In genomic region chr10:102850025-102850518, GRCh38 we compare ENCODE assay signal across 1 cellular context.
TF ChIP-seq lines count a peak whose summit lies in the region.

No MANE protein-coding gene starts in this region.

TF ChIP-seq in HepG2, 621 proteins besides CTCF, POLR2A, EP300 and RAD21 (continued from another document and continues in another):
- TF ChIP-seq, protein P1, sequence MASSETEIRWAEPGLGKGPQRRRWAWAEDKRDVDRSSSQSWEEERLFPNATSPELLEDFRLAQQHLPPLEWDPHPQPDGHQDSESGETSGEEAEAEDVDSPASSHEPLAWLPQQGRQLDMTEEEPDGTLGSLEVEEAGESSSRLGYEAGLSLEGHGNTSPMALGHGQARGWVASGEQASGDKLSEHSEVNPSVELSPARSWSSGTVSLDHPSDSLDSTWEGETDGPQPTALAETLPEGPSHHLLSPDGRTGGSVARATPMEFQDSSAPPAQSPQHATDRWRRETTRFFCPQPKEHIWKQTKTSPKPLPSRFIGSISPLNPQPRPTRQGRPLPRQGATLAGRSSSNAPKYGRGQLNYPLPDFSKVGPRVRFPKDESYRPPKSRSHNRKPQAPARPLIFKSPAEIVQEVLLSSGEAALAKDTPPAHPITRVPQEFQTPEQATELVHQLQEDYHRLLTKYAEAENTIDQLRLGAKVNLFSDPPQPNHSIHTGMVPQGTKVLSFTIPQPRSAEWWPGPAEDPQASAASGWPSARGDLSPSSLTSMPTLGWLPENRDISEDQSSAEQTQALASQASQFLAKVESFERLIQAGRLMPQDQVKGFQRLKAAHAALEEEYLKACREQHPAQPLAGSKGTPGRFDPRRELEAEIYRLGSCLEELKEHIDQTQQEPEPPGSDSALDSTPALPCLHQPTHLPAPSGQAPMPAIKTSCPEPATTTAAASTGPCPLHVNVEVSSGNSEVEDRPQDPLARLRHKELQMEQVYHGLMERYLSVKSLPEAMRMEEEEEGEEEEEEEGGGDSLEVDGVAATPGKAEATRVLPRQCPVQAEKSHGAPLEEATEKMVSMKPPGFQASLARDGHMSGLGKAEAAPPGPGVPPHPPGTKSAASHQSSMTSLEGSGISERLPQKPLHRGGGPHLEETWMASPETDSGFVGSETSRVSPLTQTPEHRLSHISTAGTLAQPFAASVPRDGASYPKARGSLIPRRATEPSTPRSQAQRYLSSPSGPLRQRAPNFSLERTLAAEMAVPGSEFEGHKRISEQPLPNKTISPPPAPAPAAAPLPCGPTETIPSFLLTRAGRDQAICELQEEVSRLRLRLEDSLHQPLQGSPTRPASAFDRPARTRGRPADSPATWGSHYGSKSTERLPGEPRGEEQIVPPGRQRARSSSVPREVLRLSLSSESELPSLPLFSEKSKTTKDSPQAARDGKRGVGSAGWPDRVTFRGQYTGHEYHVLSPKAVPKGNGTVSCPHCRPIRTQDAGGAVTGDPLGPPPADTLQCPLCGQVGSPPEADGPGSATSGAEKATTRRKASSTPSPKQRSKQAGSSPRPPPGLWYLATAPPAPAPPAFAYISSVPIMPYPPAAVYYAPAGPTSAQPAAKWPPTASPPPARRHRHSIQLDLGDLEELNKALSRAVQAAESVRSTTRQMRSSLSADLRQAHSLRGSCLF (CRISPR knock-in tag; IDR thresholded peaks at IDR 0.05; ENCODE audit: borderline replicate concordance), result no peak
- TF ChIP-seq ZNF644 (CRISPR knock-in tag; IDR thresholded peaks at IDR 0.05; ENCODE audit: low read depth) (peak; percentile 80), YEATS4 (CRISPR knock-in tag; IDR thresholded peaks at IDR 0.05; ENCODE audit: borderline replicate concordance) (peak; percentile 75), ZNF282 (IDR thresholded peaks at IDR 0.05; ENCODE audit: partially characterized antibody) (no peak), SOX13 (IDR thresholded peaks at IDR 0.05) (no peak; the same call in 1 of the 2 replicates), SOX13 (CRISPR knock-in tag; conservative IDR thresholded peaks at IDR 0.05 in 1 of 2, IDR thresholded peaks at IDR 0.05 in 1 of 2) (peak in 1 of 2 experiments; percentile 81; a peak in 2 of 4 replicates), ZNF451 (CRISPR knock-in tag; IDR thresholded peaks at IDR 0.05) (no peak), ZNF687 (CRISPR knock-in tag; IDR thresholded peaks at IDR 0.05) (peak; percentile 14; the same call in 1 of the 2 replicates), NFYB (CRISPR knock-in tag; IDR thresholded peaks at IDR 0.05) (no peak), MLLT10 (CRISPR knock-in tag; IDR thresholded peaks at IDR 0.05) (no peak), ZNF816 (CRISPR knock-in tag; IDR thresholded peaks at IDR 0.05; ENCODE audit: borderline replicate concordance) (peak; percentile 92; the same call in 1 of the 2 replicates), SP2 (CRISPR knock-in tag; IDR thresholded peaks at IDR 0.05) (no peak), HMG20A (CRISPR knock-in tag; IDR thresholded peaks at IDR 0.05; ENCODE audit: borderline replicate concordance) (no peak; the same call in 1 of the 2 replicates), SMARCC2 (IDR thresholded peaks at IDR 0.05) (no peak), SMAD3 (CRISPR knock-in tag; IDR thresholded peaks at IDR 0.05) (peak; percentile 51; the same call in 1 of the 2 replicates), ATF7 (IDR thresholded peaks at IDR 0.05) (peak; percentile 62), ATF7 (CRISPR knock-in tag; IDR thresholded peaks at IDR 0.05) (0 out of 2 replicates have a peak, but pooled peaks have one; percentile 65), DBP (CRISPR knock-in tag; IDR thresholded peaks at IDR 0.05; ENCODE audit: not compliant biosample characterization) (no peak), ZNF629 (CRISPR knock-in tag; conservative IDR thresholded peaks at IDR 0.05) (no peak), NCOA1 (CRISPR knock-in tag; IDR thresholded peaks at IDR 0.05) (peak; percentile 77; the same call in 1 of the 2 replicates), TAF15 (IDR thresholded peaks at IDR 0.05; ENCODE audit: low read depth, low read length, poor library complexity, severe bottlenecking) (no peak), ZNF326 (CRISPR knock-in tag; IDR thresholded peaks at IDR 0.05; ENCODE audit: borderline replicate concordance) (no peak), ZIK1 (CRISPR knock-in tag; IDR thresholded peaks at IDR 0.05; ENCODE audit: borderline replicate concordance, low read depth) (no peak), ZNF788 (CRISPR knock-in tag; IDR thresholded peaks at IDR 0.05; ENCODE audit: borderline replicate concordance) (peak; percentile 64; the same call in 1 of the 2 replicates), HCFC1 (IDR thresholded peaks at IDR 0.05; ENCODE audit: low read depth, low read length) (no peak), ATF1 (CRISPR knock-in tag; IDR thresholded peaks at IDR 0.05) (no peak), CCAR2 (optimal IDR thresholded peaks at IDR 0.05; ENCODE audit: low read depth, low read length) (no peak), ZNF430 (CRISPR knock-in tag; IDR thresholded peaks at IDR 0.05) (peak; percentile 93), RFX1 (IDR thresholded peaks at IDR 0.05) (peak; percentile 66; the same call in 1 of the 2 replicates), REL (CRISPR knock-in tag; conservative IDR thresholded peaks at IDR 0.05) (no peak), STAT5B (CRISPR knock-in tag; IDR thresholded peaks at IDR 0.05) (no peak), HNRNPLL (IDR thresholded peaks at IDR 0.05; ENCODE audit: low read depth, low read length, poor library complexity, severe bottlenecking) (no peak), RBFOX2 (IDR thresholded peaks at IDR 0.05; ENCODE audit: low read depth, low read length) (no peak), RARA (CRISPR knock-in tag; IDR thresholded peaks at IDR 0.05) (peak; percentile 93), ZNF382 (CRISPR knock-in tag; IDR thresholded peaks at IDR 0.05; ENCODE audit: borderline replicate concordance) (no peak), CBFB (CRISPR knock-in tag; IDR thresholded peaks at IDR 0.05) (no peak), PRDM15 (CRISPR knock-in tag; IDR thresholded peaks at IDR 0.05) (no peak), GABPA (IDR thresholded peaks at IDR 0.05; ENCODE audit: low read depth, low read length) (no peak), GABPA (CRISPR knock-in tag; IDR thresholded peaks at IDR 0.05; ENCODE audit: low read depth) (peak; percentile 64), ZNF660 (CRISPR knock-in tag; IDR thresholded peaks at IDR 0.05; ENCODE audit: borderline replicate concordance, low read depth) (no peak), ZFP82 (CRISPR knock-in tag; IDR thresholded peaks at IDR 0.05; ENCODE audit: borderline replicate concordance) (no peak), ZHX1 (CRISPR knock-in tag; IDR thresholded peaks at IDR 0.05; ENCODE audit: low read depth) (peak; percentile 57; the same call in 1 of the 2 replicates)
- TF ChIP-seq, protein P2, sequence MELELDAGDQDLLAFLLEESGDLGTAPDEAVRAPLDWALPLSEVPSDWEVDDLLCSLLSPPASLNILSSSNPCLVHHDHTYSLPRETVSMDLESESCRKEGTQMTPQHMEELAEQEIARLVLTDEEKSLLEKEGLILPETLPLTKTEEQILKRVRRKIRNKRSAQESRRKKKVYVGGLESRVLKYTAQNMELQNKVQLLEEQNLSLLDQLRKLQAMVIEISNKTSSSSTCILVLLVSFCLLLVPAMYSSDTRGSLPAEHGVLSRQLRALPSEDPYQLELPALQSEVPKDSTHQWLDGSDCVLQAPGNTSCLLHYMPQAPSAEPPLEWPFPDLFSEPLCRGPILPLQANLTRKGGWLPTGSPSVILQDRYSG (CRISPR knock-in tag; IDR thresholded peaks at IDR 0.05), result no peak
- TF ChIP-seq, protein P3, sequence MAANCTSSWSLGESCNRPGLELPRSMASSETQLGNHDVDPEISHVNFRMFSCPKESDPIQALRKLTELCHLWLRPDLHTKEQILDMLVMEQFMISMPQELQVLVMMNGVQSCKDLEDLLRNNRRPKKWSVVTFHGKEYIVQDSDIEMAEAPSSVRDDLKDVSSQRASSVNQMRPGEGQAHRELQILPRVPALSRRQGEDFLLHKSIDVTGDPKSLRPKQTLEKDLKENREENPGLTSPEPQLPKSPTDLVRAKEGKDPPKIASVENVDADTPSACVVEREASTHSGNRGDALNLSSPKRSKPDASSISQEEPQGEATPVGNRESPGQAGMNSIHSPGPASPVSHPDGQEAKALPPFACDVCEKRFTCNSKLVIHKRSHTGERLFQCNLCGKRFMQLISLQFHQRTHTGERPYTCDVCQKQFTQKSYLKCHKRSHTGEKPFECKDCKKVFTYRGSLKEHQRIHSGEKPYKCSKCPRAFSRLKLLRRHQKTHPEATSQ (CRISPR knock-in tag; IDR thresholded peaks at IDR 0.05; ENCODE audit: borderline replicate concordance), result 0 out of 2 replicates have a peak, but pooled peaks have one; percentile 24
- TF ChIP-seq, protein P4, sequence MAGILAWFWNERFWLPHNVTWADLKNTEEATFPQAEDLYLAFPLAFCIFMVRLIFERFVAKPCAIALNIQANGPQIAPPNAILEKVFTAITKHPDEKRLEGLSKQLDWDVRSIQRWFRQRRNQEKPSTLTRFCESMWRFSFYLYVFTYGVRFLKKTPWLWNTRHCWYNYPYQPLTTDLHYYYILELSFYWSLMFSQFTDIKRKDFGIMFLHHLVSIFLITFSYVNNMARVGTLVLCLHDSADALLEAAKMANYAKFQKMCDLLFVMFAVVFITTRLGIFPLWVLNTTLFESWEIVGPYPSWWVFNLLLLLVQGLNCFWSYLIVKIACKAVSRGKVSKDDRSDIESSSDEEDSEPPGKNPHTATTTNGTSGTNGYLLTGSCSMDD (CRISPR knock-in tag; IDR thresholded peaks at IDR 0.05), result no peak
